Comparison of ENCODE assay signal across 15 cellular contexts in genomic region chr4:38080061-38080531, GRCh38.
"Had no signal": no experiment of that assay in that cellular context is flagged by ENCODE, and none has a peak within 500 bp of the region (broad histone marks: within the 10 kb centered on the region; RNA-seq: fewer than 3 reads in every experiment).

No MANE protein-coding gene starts in this region.

- H3K4me3 ChIP-seq: esophagus muscularis mucosa, left lung, neural progenitor cell, spleen, suprapubic skin, upper lobe of right lung had no signal

- H3K4me1 ChIP-seq: neural progenitor cell had no signal

- ATAC-seq: left lung, upper lobe of right lung had no signal

- H3K27ac ChIP-seq: esophagus muscularis mucosa, neural progenitor cell, upper lobe of right lung had no signal

- H3K27me3 Mint-ChIP-seq: activated naive CD4-positive, alpha-beta T cell treated with anti-CD3 and anti-CD28 coated beads, Interleukin-2, amount 50 U/mL, for 24 hours had no signal

- H3K4me3 Mint-ChIP-seq: activated naive CD4-positive, alpha-beta T cell treated with anti-CD3 and anti-CD28 coated beads, Interleukin-2, amount 50 U/mL, for 24 hours had no signal

- DNase-seq: activated CD4-positive, alpha-beta T cell treated with anti-CD3 and anti-CD28 coated beads, Interleukin-2, amount 50 U/mL, for 1 hour; activated CD4-positive, CD25-positive, alpha-beta regulatory T cell; brain microvascular endothelial cell; left lung; mesendoderm; posterior cingulate gyrus; spleen; stimulated activated CD4-positive, alpha-beta T cell treated with anti-CD3 and anti-CD28 coated beads, Interleukin-1b, Interleukin-23, amount 100 ng/mL, for 48 hours; stimulated activated naive CD4-positive, alpha-beta T cell; T-helper 2 cell; upper lobe of right lung had no signal

- H3K36me3 ChIP-seq: brain microvascular endothelial cell, left lung, neural progenitor cell, suprapubic skin, upper lobe of right lung had no signal

- H3K9me3 ChIP-seq: esophagus muscularis mucosa, left lung, spleen, suprapubic skin, upper lobe of right lung had no signal

- H3K9ac ChIP-seq: neural progenitor cell had no signal

- H2AFZ ChIP-seq: neural progenitor cell had no signal

- H3K9me3 Mint-ChIP-seq: activated naive CD4-positive, alpha-beta T cell treated with anti-CD3 and anti-CD28 coated beads, Interleukin-2, amount 50 U/mL, for 24 hours had no signal

- H3K27ac Mint-ChIP-seq: activated naive CD4-positive, alpha-beta T cell treated with anti-CD3 and anti-CD28 coated beads, Interleukin-2, amount 50 U/mL, for 24 hours had no signal

- H3K4me2 ChIP-seq: neural progenitor cell had no signal

- H3K27me3 ChIP-seq: brain microvascular endothelial cell, esophagus muscularis mucosa, left lung, neural progenitor cell, spleen, suprapubic skin, upper lobe of right lung had no signal
